8 cellular contexts compared by ENCODE assay signal in the genomic region with DNA sequence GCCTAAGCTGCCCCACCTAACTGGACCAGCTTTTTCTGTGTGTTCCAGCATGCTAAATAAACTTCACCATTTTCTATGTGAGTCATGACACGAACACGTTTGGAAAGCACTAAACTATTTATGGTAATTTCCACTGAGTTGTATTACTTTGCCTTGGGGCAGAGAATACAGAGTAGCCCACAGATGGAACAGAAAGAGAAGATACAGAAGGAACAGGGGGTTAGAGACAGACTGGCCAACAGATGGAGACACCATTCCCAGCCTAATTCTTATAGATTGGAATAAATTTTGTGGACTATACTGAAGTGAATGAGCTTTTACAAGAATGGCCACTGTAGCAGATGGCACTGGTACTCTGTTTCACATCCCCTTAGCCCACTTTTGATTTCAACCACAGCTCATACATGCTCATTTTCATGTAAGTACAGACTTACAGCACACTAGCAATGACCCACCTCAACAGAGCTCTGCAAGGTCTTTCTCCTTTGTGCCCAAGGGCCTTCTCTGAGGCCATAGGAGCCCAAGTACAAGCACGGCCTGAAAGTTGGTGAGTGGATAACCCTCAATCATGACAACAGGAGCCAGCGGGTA. TPM values are rescaled to one million over a fixed set of nuclear protein-coding genes. Genes with fewer than 3 reads are reported as not detected.
DNase-seq lines count a peak whose midpoint lies in the region; ATAC-seq lines count a peak whose summit lies in the region.

No MANE protein-coding gene starts in this region.

- no peak overlapping the region for H3K4me3 ChIP-seq in mesenchymal stem cell (ENCODE audit: insufficient read depth in 1 of 2, low read depth in 1 of 2, low read length in 2 of 2)

- H3K4ac ChIP-seq in mesenchymal stem cell (ENCODE audit: low read depth in 1 of 2, low read length in 2 of 2): peak overlapping the region in 1 of 2 experiments; percentile 97

- peak overlapping the region; percentile 76 for H2AFZ ChIP-seq in mesenchymal stem cell (ENCODE audit: low read depth, low read length)

- H3K23ac ChIP-seq in mesenchymal stem cell (ENCODE audit: low read length in 2 of 2): no peak overlapping the region

- no peak overlapping the region for H3K9ac ChIP-seq in mesenchymal stem cell (ENCODE audit: low read length)

- peak overlapping the region; percentile 57 for H4K91ac ChIP-seq in mesenchymal stem cell (ENCODE audit: low read length)

- H4K8ac ChIP-seq in mesenchymal stem cell (ENCODE audit: low read length): peak overlapping the region; percentile 66

- peaks cover 3% of the 10 kb centered on the region for H3K4me1 ChIP-seq in mesenchymal stem cell (ENCODE audit: control insufficient read depth, insufficient read depth, low read depth, low read length)

- H3K4me2 ChIP-seq in mesenchymal stem cell (ENCODE audit: low read length, poor library complexity, severe bottlenecking): no peak overlapping the region

- peak overlapping the region in 1 of 2 experiments; percentile 41 for H3K14ac ChIP-seq in mesenchymal stem cell (ENCODE audit: low read length in 2 of 2)

- DNase-seq in NCI-H226 (peak; percentile 86), mesenchymal stem cell (peak; percentile 82), NCI-H1417 (lab: John Stamatoyannopoulos, UW) (no peak), NCI-H510A treated with DMSO at 0.1 percent for 48 hours (lab: John Stamatoyannopoulos, UW) (no peak), T-helper 9 cell (no peak), NCI-H82 (lab: John Stamatoyannopoulos, UW) (no peak)

- H3K9me3 ChIP-seq in mesenchymal stem cell (ENCODE audit: control insufficient read depth, low read length): no peaks in the 10 kb centered on the region

- no peak overlapping the region for H2BK120ac ChIP-seq in mesenchymal stem cell (ENCODE audit: low read depth, low read length)

- no peaks in the 10 kb centered on the region for H3K36me3 ChIP-seq in mesenchymal stem cell (ENCODE audit: control insufficient read depth in 1 of 2, insufficient read depth in 2 of 2, low read depth in 1 of 2, low read length in 2 of 2)

- peak overlapping the region; percentile 45 for H3K27ac ChIP-seq in mesenchymal stem cell (ENCODE audit: low read length, poor library complexity, severe bottlenecking)

- H2BK12ac ChIP-seq in mesenchymal stem cell (ENCODE audit: low read length in 2 of 2): peak overlapping the region in 1 of 2 experiments; percentile 89

- no peaks in the 10 kb centered on the region for H3K27me3 ChIP-seq in mesenchymal stem cell (ENCODE audit: control insufficient read depth in 1 of 2, insufficient read depth in 1 of 2, low read length in 2 of 2)

- ATAC-seq in GM18867 (IDR thresholded peaks at IDR 0.05; ENCODE audit: unreplicated experiment): peak; percentile 95
- ATAC-seq in HG02610 (IDR thresholded peaks at IDR 0.05; ENCODE audit: unreplicated experiment): peak; percentile 91

- H3K79me1 ChIP-seq in mesenchymal stem cell (replicated peaks; ENCODE audit: low read length, poor library complexity, severe bottlenecking): no peaks in the 10 kb centered on the region

- H2BK15ac ChIP-seq in mesenchymal stem cell (ENCODE audit: low read depth, poor library complexity, severe bottlenecking): no peak overlapping the region

- 60% methylated on average over 4 of the region's 4 CpGs for WGBS in mesenchymal stem cell

- H2BK5ac ChIP-seq in mesenchymal stem cell (ENCODE audit: low read depth, low read length, poor library complexity, severe bottlenecking): no peak overlapping the region

- no peak overlapping the region for H2AK5ac ChIP-seq in mesenchymal stem cell (ENCODE audit: low read length, severe bottlenecking)

- peak overlapping the region; percentile 5 to 61 for H3K18ac ChIP-seq in mesenchymal stem cell (ENCODE audit: low read depth in 1 of 2, low read length in 2 of 2)

RNA-seq across cellular contexts. Expression of a gene that starts 13.1 kb away (rescaled TPM):
- 12.5 TPM for polyA plus RNA-seq in mesenchymal stem cell (2013, experiment 1 of 2)
- polyA plus RNA-seq in mesenchymal stem cell (2013, experiment 2 of 2): 12.2 TPM

RNA-seq across cellular contexts. Expression of a gene that starts 26.8 kb away (rescaled TPM):
- polyA plus RNA-seq in mesenchymal stem cell (2013, experiment 1 of 2): 0.03 TPM
- 0.04 TPM for polyA plus RNA-seq in mesenchymal stem cell (2013, experiment 2 of 2)

RNA-seq across cellular contexts. Expression of a gene that starts 38.4 kb away (rescaled TPM):
- polyA plus RNA-seq in mesenchymal stem cell (2013, experiment 1 of 2): 0.01 TPM
- not detected for polyA plus RNA-seq in mesenchymal stem cell (2013, experiment 2 of 2)

Comparison
In these comparisons a context has a peak if more than half of its experiments do, and no peak if none do; other contexts are left out.
1. DNase-seq: peak in NCI-H226 (single experiment) and mesenchymal stem cell (single experiment); none in NCI-H1417 (0 of 3), NCI-H510A treated with DMSO at 0.1 percent for 48 hours (single experiment), T-helper 9 cell (single experiment) and NCI-H82 (single experiment).